Comparison of ENCODE assay signal across 19 cellular contexts in the genomic region with DNA sequence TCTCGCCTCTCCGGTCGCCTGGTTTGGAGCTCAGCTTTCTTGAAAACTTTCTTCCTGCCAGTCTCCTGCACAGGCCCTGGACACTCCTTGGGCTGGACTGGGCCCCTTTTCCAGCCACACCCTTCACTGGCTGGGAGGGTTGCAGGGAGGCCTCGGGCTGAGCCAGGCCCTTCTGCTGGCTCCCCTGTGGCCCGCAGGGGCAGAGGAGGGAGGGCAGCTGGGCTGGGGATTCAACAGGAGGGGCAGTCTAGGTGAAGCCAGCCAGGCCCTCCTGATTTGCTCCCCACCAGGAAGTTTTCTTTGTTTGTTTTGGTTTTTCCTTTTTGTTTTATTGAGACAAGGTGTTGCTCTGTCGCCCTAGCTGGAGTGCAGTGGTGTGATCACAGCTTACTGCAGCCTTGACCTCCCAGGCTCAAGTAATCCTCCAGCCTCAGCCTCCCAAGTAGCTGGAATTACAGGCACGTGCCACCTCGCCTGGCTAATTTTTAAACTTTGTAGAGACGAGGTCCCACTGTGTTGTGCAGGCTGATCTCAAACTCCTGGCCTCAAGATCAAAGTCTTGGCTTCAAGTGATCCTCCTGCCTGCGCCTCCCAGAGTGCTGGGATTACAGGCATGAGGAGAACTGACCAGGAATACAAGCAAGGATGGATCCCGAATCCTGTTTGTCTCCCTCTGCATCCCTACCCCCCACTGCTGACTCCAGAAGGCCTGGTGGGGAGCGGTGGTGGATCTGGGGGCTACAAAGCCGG. TPM values are rescaled to one million over a fixed set of nuclear protein-coding genes. Genes with fewer than 3 reads are reported as not detected.
DNase-seq lines count a peak whose midpoint lies in the region; ATAC-seq and TF ChIP-seq lines count a peak whose summit lies in the region.
"Had no signal": no experiment of that assay in that cellular context is flagged by ENCODE, and none has a peak within 500 bp of the region (broad histone marks: within the 10 kb centered on the region; RNA-seq: fewer than 3 reads in every experiment).

No MANE protein-coding gene starts in this region.

- H4K20me1 ChIP-seq in Karpas-422 (ENCODE audit: insufficient read depth, low read depth, low read length) (no peaks in the 10 kb centered on the region), hepatocyte (ENCODE audit: insufficient read depth, poor library complexity, severe bottlenecking) (no peaks in the 10 kb centered on the region)

- TF ChIP-seq POLR2A in stomach (IDR thresholded peaks at IDR 0.05) = no peak

- 70% methylated on average over 12 of the region's 13 CpGs for WGBS in hepatocyte (ENCODE audit: low lambda C conversion rate, missing lambda C conversion rate)
- WGBS in stomach, 5 donors = 50 to 64% (median 55%) methylated on average over 13 of the region's 13 CpGs

- H3K4me2 ChIP-seq in Karpas-422 (ENCODE audit: low read depth, low read length, poor library complexity, severe bottlenecking) (peak overlapping the region; percentile 96), hepatocyte (no peak overlapping the region)
- H3K4me2 ChIP-seq: SK-N-SH had no signal

- no peaks in the 10 kb centered on the region for H3K27me3 ChIP-seq in Karpas-422 (ENCODE audit: low read length)
- peaks cover 15% of the 10 kb centered on the region for H3K27me3 ChIP-seq in hepatocyte
- H3K27me3 ChIP-seq in stomach = peaks cover 0 to 98% (median 12%) of the 10 kb centered on the region in 3 donors

- H2AFZ ChIP-seq in Karpas-422 (ENCODE audit: low read length) = no peak overlapping the region
- H2AFZ ChIP-seq in hepatocyte = no peak overlapping the region

- H3K9me2 ChIP-seq in Karpas-422 (replicated peaks; ENCODE audit: insufficient read depth, low read length) (no peaks in the 10 kb centered on the region), hepatocyte (replicated peaks; ENCODE audit: insufficient read depth) (no peaks in the 10 kb centered on the region)
- H3K9me2 ChIP-seq: SK-N-SH had no signal

- ATAC-seq in GM21390 (IDR thresholded peaks at IDR 0.05; ENCODE audit: unreplicated experiment) (no peak), GM18873 (IDR thresholded peaks at IDR 0.05; ENCODE audit: low FRiP score, unreplicated experiment) (no peak)
- ATAC-seq: Right ventricle myocardium inferior had no signal

- intact Hi-C loops in stomach (cut with DNase I; ENCODE audit: low total_unique reads) = no loop called here

- H3K9ac ChIP-seq in Karpas-422 (ENCODE audit: low read length) = peak overlapping the region; percentile 84
- H3K9ac ChIP-seq: SK-N-SH had no signal

- no peaks in the 10 kb centered on the region for H3K9me3 ChIP-seq in Karpas-422 (ENCODE audit: low read length)
- H3K9me3 ChIP-seq in hepatocyte (ENCODE audit: low read depth) = no peaks in the 10 kb centered on the region
- no peaks in the 10 kb centered on the region for H3K9me3 ChIP-seq in stomach
- H3K9me3 ChIP-seq: SK-N-SH had no signal

- TF ChIP-seq CTCF in hepatocyte (IDR thresholded peaks at IDR 0.05; ENCODE audit: poor library complexity) (no peak), stomach (IDR thresholded peaks at IDR 0.05) (no peak)

- H3K4me3 ChIP-seq in Karpas-422 (ENCODE audit: low read length) = peak overlapping the region; percentile 60
- H3K4me3 ChIP-seq in hepatocyte = no peak overlapping the region
- no peak overlapping the region for H3K4me3 ChIP-seq in stomach

- no peaks in the 10 kb centered on the region for H3K79me2 ChIP-seq in Karpas-422 (ENCODE audit: low read length)
- no peaks in the 10 kb centered on the region for H3K79me2 ChIP-seq in hepatocyte

- DNase-seq in NCI-H2171 treated with DMSO at 0.1 percent for 48 hours (lab: John Stamatoyannopoulos, UW) = peak; percentile 31
- no peak for DNase-seq in NCI-H2171 (lab: John Stamatoyannopoulos, UW)
- peak; percentile 63 for DNase-seq in Karpas-422
- DNase-seq in hepatocyte (ENCODE audit: low spot score) = peak; percentile 53
- peak; percentile 39 for DNase-seq in stomach
- no peak for DNase-seq in SIG-M5 treated with dmso at 0.1 percent for 504 hours (lab: John Stamatoyannopoulos, UW; ENCODE audit: unreplicated experiment)
- DNase-seq: 8988T; COR-L47; DMS53; HCEC 1CT; NCI-H1092; NCI-H510A treated with DMSO at 0.1 percent for 48 hours; NK-92 treated with Interleukin-12 subunit alpha and Interleukin-12 subunit beta, amount 100 ng/mL, for 24 hours had no signal

- H3K27ac ChIP-seq in Karpas-422 (ENCODE audit: low read length) = peak overlapping the region; percentile 100
- no peak overlapping the region for H3K27ac ChIP-seq in hepatocyte
- H3K27ac ChIP-seq in stomach = peak overlapping the region in 1 of 5 donors; percentile 32
- H3K27ac ChIP-seq: C4-2B had no signal

- TF ChIP-seq EP300 in stomach (IDR thresholded peaks at IDR 0.05) = no peak

- H3K4me1 ChIP-seq in Karpas-422 (ENCODE audit: low read length) (peaks cover 100% of the 10 kb centered on the region), hepatocyte (ENCODE audit: insufficient read depth) (no peaks in the 10 kb centered on the region), stomach (peaks cover 0 to 18% (median 13%) of the 10 kb centered on the region in 4 donors)

- H3K36me3 ChIP-seq in Karpas-422 (ENCODE audit: insufficient read depth, low read length) = no peaks in the 10 kb centered on the region
- H3K36me3 ChIP-seq in hepatocyte (replicated peaks; ENCODE audit: insufficient read depth, low read depth) = no peaks in the 10 kb centered on the region
- no peaks in the 10 kb centered on the region for H3K36me3 ChIP-seq in stomach

RNA-seq across cellular contexts. Expression of a gene that starts 23.5 kb away (rescaled TPM):
- total RNA-seq in Karpas-422 (2014; rRNA removed; shearing (Covaris generic); ENCODE audit: low replicate concordance) = 5.5 and 6.4 TPM in 2 replicates
- total RNA-seq in hepatocyte (not detected in 2 replicates), stomach (under 1 TPM in 1 of 5 donors, not detected in 4; 0.18 TPM)
- polyA plus RNA-seq in hepatocyte (0.15 TPM in 1 of 2 replicates, not detected in the other), stomach (under 1 TPM in 2 of 3 donors, not detected in 1; 0.19 to 0.60 TPM)
- total RNA-seq: HT1080 had no signal
- polyA plus RNA-seq: SK-N-SH had no signal

Comparison
In these comparisons a context has a peak if more than half of its experiments do, and no peak if none do; other contexts are left out.
1. DNase-seq: peak in NCI-H2171 treated with DMSO at 0.1 percent for 48 hours (single experiment), Karpas-422 (single experiment), hepatocyte (single experiment) and stomach (single experiment); none in NCI-H2171 (single experiment) and SIG-M5 treated with dmso at 0.1 percent for 504 hours (single experiment).